ENCODE assay signal across 1 cellular context in the genomic region with DNA sequence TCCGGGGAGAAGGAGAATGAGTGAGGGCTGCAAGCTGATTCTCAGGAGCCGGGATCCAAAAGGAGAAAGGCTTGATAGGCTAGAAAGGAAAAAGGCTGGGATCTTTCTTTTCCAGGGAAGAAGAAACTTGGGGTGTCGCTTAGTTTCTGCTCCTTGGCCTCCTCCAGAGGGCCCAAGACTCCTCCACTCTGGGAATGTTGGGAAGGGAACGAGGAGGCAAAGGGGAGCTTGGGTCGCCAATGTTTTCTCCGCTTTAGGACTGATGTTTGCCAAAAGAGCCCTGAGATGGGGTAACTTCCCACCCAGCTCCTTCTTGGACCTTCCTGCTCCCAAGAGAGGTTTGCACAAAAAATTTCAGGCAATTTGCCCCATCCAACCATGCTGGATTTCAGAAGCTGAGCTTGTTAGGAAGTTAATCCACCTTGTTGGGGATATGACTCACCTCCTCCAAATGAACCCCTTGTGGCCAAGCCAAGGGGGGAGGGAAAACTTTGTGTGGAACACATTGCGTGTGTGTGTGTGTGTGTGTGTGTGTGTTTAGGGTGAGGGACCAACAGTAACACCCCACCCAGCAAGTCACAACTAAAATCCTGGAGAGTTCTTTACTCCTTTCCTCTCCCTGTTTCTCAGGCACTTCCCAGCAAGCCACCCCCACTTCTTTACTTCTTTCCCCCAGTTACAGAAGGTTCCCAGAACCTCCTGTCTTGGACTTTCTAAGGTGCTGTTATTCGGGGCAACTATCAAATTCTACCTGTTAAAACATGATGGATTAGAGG.
TF ChIP-seq lines count a peak whose summit lies in the region.

No MANE protein-coding gene starts in this region.

TF ChIP-seq in HEK293, 187 proteins besides CTCF, POLR2A, EP300 and RAD21 (continued from another document):
- TF ChIP-seq, protein P1, sequence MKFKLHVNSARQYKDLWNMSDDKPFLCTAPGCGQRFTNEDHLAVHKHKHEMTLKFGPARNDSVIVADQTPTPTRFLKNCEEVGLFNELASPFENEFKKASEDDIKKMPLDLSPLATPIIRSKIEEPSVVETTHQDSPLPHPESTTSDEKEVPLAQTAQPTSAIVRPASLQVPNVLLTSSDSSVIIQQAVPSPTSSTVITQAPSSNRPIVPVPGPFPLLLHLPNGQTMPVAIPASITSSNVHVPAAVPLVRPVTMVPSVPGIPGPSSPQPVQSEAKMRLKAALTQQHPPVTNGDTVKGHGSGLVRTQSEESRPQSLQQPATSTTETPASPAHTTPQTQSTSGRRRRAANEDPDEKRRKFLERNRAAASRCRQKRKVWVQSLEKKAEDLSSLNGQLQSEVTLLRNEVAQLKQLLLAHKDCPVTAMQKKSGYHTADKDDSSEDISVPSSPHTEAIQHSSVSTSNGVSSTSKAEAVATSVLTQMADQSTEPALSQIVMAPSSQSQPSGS (tag by site-specific recombination; IDR thresholded peaks at IDR 0.05; ENCODE audit: low read depth), result no peak
- TF ChIP-seq, protein P2, sequence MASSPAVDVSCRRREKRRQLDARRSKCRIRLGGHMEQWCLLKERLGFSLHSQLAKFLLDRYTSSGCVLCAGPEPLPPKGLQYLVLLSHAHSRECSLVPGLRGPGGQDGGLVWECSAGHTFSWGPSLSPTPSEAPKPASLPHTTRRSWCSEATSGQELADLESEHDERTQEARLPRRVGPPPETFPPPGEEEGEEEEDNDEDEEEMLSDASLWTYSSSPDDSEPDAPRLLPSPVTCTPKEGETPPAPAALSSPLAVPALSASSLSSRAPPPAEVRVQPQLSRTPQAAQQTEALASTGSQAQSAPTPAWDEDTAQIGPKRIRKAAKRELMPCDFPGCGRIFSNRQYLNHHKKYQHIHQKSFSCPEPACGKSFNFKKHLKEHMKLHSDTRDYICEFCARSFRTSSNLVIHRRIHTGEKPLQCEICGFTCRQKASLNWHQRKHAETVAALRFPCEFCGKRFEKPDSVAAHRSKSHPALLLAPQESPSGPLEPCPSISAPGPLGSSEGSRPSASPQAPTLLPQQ (tag by site-specific recombination; IDR thresholded peaks at IDR 0.05), result no peak
- TF ChIP-seq RBAK (tag by site-specific recombination; IDR thresholded peaks at IDR 0.05) (no peak), ZNF654 (tag by site-specific recombination; IDR thresholded peaks at IDR 0.05; ENCODE audit: low read depth) (no peak), ZNF514 (tag by site-specific recombination; IDR thresholded peaks at IDR 0.05) (no peak)
